14 cellular contexts compared by ENCODE assay signal in genomic region chr11:118321386-118322082, GRCh38. TPM values are rescaled to one million over a fixed set of nuclear protein-coding genes. Genes with fewer than 3 reads are reported as not detected.
DNase-seq lines count a peak whose midpoint lies in the region; ATAC-seq and TF ChIP-seq lines count a peak whose summit lies in the region.
"Had no signal": no experiment of that assay in that cellular context is flagged by ENCODE, and none has a peak within 500 bp of the region (broad histone marks: within the 10 kb centered on the region; RNA-seq: fewer than 3 reads in every experiment).

No MANE protein-coding gene starts in this region.

- no peak overlapping the region for H3K4me3 ChIP-seq in CD4-positive, alpha-beta memory T cell (ENCODE audit: low read length in 2 of 2)
- no peak overlapping the region for H3K4me3 ChIP-seq in GM23338

- peaks cover 21 to 40% of the 10 kb centered on the region in 2 donors for H3K36me3 Mint-ChIP-seq in CD4-positive, alpha-beta memory T cell
- no peaks in the 10 kb centered on the region for H3K36me3 Mint-ChIP-seq in GM23338 (ENCODE audit: low read depth)
- no peaks in the 10 kb centered on the region for H3K36me3 Mint-ChIP-seq in memory B cell

- no peak for DNase-seq in CD4-positive, alpha-beta memory T cell
- DNase-seq in GM23338 (ENCODE audit: low spot score): no peak
- peak; percentile 32 for DNase-seq in SKM-1 (lab: John Stamatoyannopoulos, UW; ENCODE audit: unreplicated experiment)
- no peak for DNase-seq in memory B cell (ENCODE audit: low spot score in 2 of 2)
- DNase-seq in NCI-H69 (lab: John Stamatoyannopoulos, UW): no peak
- DNase-seq in D341Med (ENCODE audit: low spot score): no peak
- no peak for DNase-seq in HUDEP-2 (lab: John Stamatoyannopoulos, UW; ENCODE audit: unreplicated experiment in 76 of 76)
- DNase-seq: activated CD4-positive, alpha-beta T cell treated with anti-CD3 and anti-CD28 coated beads for 4 hours; cortex of kidney; DMS 273 treated with DMSO at 0.1 percent for 48 hours; foreskin keratinocyte; NCI-H2029 treated with DMSO at 0.1 percent for 48 hours had no signal

- ATAC-seq in GM23338: no peak; the same call in 2 of the 3 replicates
- peak; percentile 61 for ATAC-seq in memory B cell (ENCODE audit: low read depth)
- no peak for ATAC-seq in GM18498 (IDR thresholded peaks at IDR 0.05; ENCODE audit: unreplicated experiment)
- ATAC-seq: foreskin keratinocyte had no signal

- H3F3A ChIP-seq in GM23338 (replicated peaks; ENCODE audit: low read depth): no peaks in the 10 kb centered on the region

- H3K9me3 ChIP-seq in CD4-positive, alpha-beta memory T cell (ENCODE audit: control insufficient read depth in 1 of 2, low read length in 2 of 2): no peaks in the 10 kb centered on the region

- H4K20me1 ChIP-seq in GM23338 (replicated peaks; ENCODE audit: insufficient read depth): no peaks in the 10 kb centered on the region

- H3K4me1 Mint-ChIP-seq in CD4-positive, alpha-beta memory T cell: peaks cover 45 to 79% (median 62%) of the 10 kb centered on the region in 4 donors
- H3K4me1 Mint-ChIP-seq in GM23338 (peaks cover 9% of the 10 kb centered on the region; the same call in 2 of the 3 replicates), memory B cell (peaks cover 40% of the 10 kb centered on the region)

- H3K9me2 ChIP-seq in GM23338 (ENCODE audit: insufficient read depth): no peaks in the 10 kb centered on the region

- peaks cover 59% of the 10 kb centered on the region for H3K4me1 ChIP-seq in CD4-positive, alpha-beta memory T cell (ENCODE audit: insufficient read depth, low read length)
- H3K4me1 ChIP-seq in GM23338 (ENCODE audit: insufficient read depth): peaks cover under 1% of the 10 kb centered on the region; the same call in 1 of the 2 replicates

- H3K27ac Mint-ChIP-seq in CD4-positive, alpha-beta memory T cell: peak overlapping the region in 6 of 7 donors; percentile 13 to 89 (median 72)
- no peak overlapping the region for H3K27ac Mint-ChIP-seq in GM23338
- peak overlapping the region; percentile 74 for H3K27ac Mint-ChIP-seq in memory B cell

- intact Hi-C loops in CD4-positive, alpha-beta memory T cell (cut with micrococcal nuclease): no loop called here

- POLR2A ChIA-PET in CD4-positive, alpha-beta memory T cell (lab: Charles Lee; ENCODE audit: partially characterized antibody): interaction anchor here (1.2 to 3.0 kb wide), 4 partner anchors 10 to 96 kb away, joined by 3 to 32 read pairs (median 4); partner anchors contain the start of gene CD3E

- H3K9me3 Mint-ChIP-seq in CD4-positive, alpha-beta memory T cell: peaks cover 0 to 1% (median 0%) of the 10 kb centered on the region in 8 donors
- no peaks in the 10 kb centered on the region for H3K9me3 Mint-ChIP-seq in GM23338
- H3K9me3 Mint-ChIP-seq in memory B cell: no peaks in the 10 kb centered on the region

- H2AFZ ChIP-seq in GM23338: peak overlapping the region; percentile 88; the same call in 1 of the 2 replicates

- peak overlapping the region in 5 of 8 donors; percentile 9 to 76 (median 38) for H3K4me3 Mint-ChIP-seq in CD4-positive, alpha-beta memory T cell
- no peak overlapping the region for H3K4me3 Mint-ChIP-seq in GM23338
- no peak overlapping the region for H3K4me3 Mint-ChIP-seq in memory B cell

- H3K79me2 ChIP-seq in GM23338 (replicated peaks; ENCODE audit: insufficient read depth): no peaks in the 10 kb centered on the region

- no peaks in the 10 kb centered on the region for H3K36me3 ChIP-seq in CD4-positive, alpha-beta memory T cell (ENCODE audit: insufficient read depth, low read length)
- H3K36me3 ChIP-seq in GM23338 (ENCODE audit: insufficient read depth): no peaks in the 10 kb centered on the region

- no peak overlapping the region for H3K27ac ChIP-seq in CD4-positive, alpha-beta memory T cell (ENCODE audit: low read depth, low read length)
- no peak overlapping the region for H3K27ac ChIP-seq in GM23338 (ENCODE audit: low read depth)
- H3K27ac ChIP-seq: foreskin keratinocyte had no signal

- TF ChIP-seq CTCF in GM23338 (conservative IDR thresholded peaks at IDR 0.05; ENCODE audit: low read depth in 2 of 2): no peak

- CTCF ChIA-PET in CD4-positive, alpha-beta memory T cell (lab: Charles Lee; ENCODE audit: partially characterized antibody): interaction anchor here (0.7 to 1.7 kb wide), 5 partner anchors 10 to 61 kb away, joined by 3 to 5 read pairs (median 3); no protein-coding TSS in a partner anchor

- no peaks in the 10 kb centered on the region for H3K27me3 Mint-ChIP-seq in CD4-positive, alpha-beta memory T cell
- peaks cover 2% of the 10 kb centered on the region for H3K27me3 Mint-ChIP-seq in GM23338 (ENCODE audit: insufficient read depth, low read depth, poor library complexity)
- peaks cover 3% of the 10 kb centered on the region for H3K27me3 Mint-ChIP-seq in memory B cell

- H3K4me2 ChIP-seq in GM23338: no peak overlapping the region

- H3K27me3 ChIP-seq in CD4-positive, alpha-beta memory T cell (ENCODE audit: insufficient read depth, low read length): no peaks in the 10 kb centered on the region
- H3K27me3 ChIP-seq in GM23338 (ENCODE audit: insufficient read depth): peaks cover 5% of the 10 kb centered on the region; the same call in 1 of the 2 replicates

TF ChIP-seq in GM23338, 12 proteins besides CTCF, POLR2A, EP300 and RAD21 (continues in another document):
- TF ChIP-seq POLR2AphosphoS5 (IDR thresholded peaks at IDR 0.05; ENCODE audit: low read depth) (no peak), ZNF331 (CRISPR knock-in tag; IDR thresholded peaks at IDR 0.05; ENCODE audit: low read depth) (no peak), ETS1 (IDR thresholded peaks at IDR 0.05) (no peak), STAT1 (IDR thresholded peaks at IDR 0.05; ENCODE audit: unreplicated experiment) (no peak), EZH2phosphoT487 (IDR thresholded peaks at IDR 0.05; ENCODE audit: unreplicated experiment) (no peak), CREB1 (CRISPR knock-in tag; IDR thresholded peaks at IDR 0.05; ENCODE audit: low read depth) (no peak), JUNB (IDR thresholded peaks at IDR 0.05; ENCODE audit: unreplicated experiment) (no peak), NANOG (IDR thresholded peaks at IDR 0.05; ENCODE audit: borderline replicate concordance) (no peak), ZNF114 (CRISPR knock-in tag; IDR thresholded peaks at IDR 0.05) (no peak), EZH2 (IDR thresholded peaks at IDR 0.05; ENCODE audit: low read depth, unreplicated experiment) (no peak)

RNA-seq across cellular contexts. Expression of gene CD3E, which starts 17.0 kb away (rescaled TPM):
- total RNA-seq in CD4-positive, alpha-beta memory T cell: 100 to 1,000 TPM; 581 to 618 TPM
- 100 to 1,000 TPM; 627 to 999 TPM for polyA plus RNA-seq in CD4-positive, alpha-beta memory T cell
- not detected in 2 replicates for total RNA-seq in GM23338 (2014; rRNA removed; shearing (Covaris generic))
- not detected in 2 replicates for polyA plus RNA-seq in GM23338 (2016; fragmentation: Nextera tagmentation; extraction: Ambion mirVana)
- total RNA-seq: foreskin keratinocyte, RPMI7951 had no signal
- polyA plus RNA-seq: foreskin keratinocyte had no signal

RNA-seq across cellular contexts. Expression of gene CD3D, which starts 21.0 kb away (rescaled TPM):
- total RNA-seq in CD4-positive, alpha-beta memory T cell: 100 to 1,000 TPM; 338 to 343 TPM
- polyA plus RNA-seq in CD4-positive, alpha-beta memory T cell: 1,000 to 10,000 TPM in 1 of 2 donors, 100 to 1,000 TPM in 1; 993 to 1,046 TPM
- total RNA-seq in GM23338 (2014; rRNA removed; shearing (Covaris generic)): not detected in 2 replicates
- not detected in 2 replicates for polyA plus RNA-seq in GM23338 (2016; fragmentation: Nextera tagmentation; extraction: Ambion mirVana)
- total RNA-seq: foreskin keratinocyte, RPMI7951 had no signal
- polyA plus RNA-seq: foreskin keratinocyte had no signal

RNA-seq across cellular contexts. Expression of gene CD3G, which starts 22.6 kb away (rescaled TPM):
- 100 to 1,000 TPM; 191 to 205 TPM for total RNA-seq in CD4-positive, alpha-beta memory T cell
- polyA plus RNA-seq in CD4-positive, alpha-beta memory T cell: 100 to 1,000 TPM; 131 to 417 TPM
- not detected in 2 replicates for total RNA-seq in GM23338 (2014; rRNA removed; shearing (Covaris generic))
- polyA plus RNA-seq in GM23338 (2016; fragmentation: Nextera tagmentation; extraction: Ambion mirVana): not detected in 2 replicates
- total RNA-seq: foreskin keratinocyte, RPMI7951 had no signal
- polyA plus RNA-seq: foreskin keratinocyte had no signal

RNA-seq across cellular contexts. Expression of gene UBE4A, which starts 37.9 kb away (rescaled TPM):
- 10 to 100 TPM; 50.3 to 52.2 TPM for total RNA-seq in CD4-positive, alpha-beta memory T cell
- polyA plus RNA-seq in CD4-positive, alpha-beta memory T cell: 10 to 100 TPM; 16.9 to 25.5 TPM
- 42.2 and 42.8 TPM in 2 replicates for total RNA-seq in GM23338 (2014; rRNA removed; shearing (Covaris generic))
- 9.9 and 11.8 TPM in 2 replicates for polyA plus RNA-seq in GM23338 (2016; fragmentation: Nextera tagmentation; extraction: Ambion mirVana)

RNA-seq across cellular contexts. Expression of gene MPZL2, which starts 57.4 kb away (rescaled TPM):
- total RNA-seq in CD4-positive, alpha-beta memory T cell: 1 to 10 TPM; 2.9 to 3.7 TPM
- polyA plus RNA-seq in CD4-positive, alpha-beta memory T cell: 1 to 10 TPM in 1 of 2 donors, under 1 TPM in 1; 0.64 to 4.2 TPM
- 2.8 and 4.2 TPM in 2 replicates for total RNA-seq in GM23338 (2014; rRNA removed; shearing (Covaris generic))
- 2.1 and 2.6 TPM in 2 replicates for polyA plus RNA-seq in GM23338 (2016; fragmentation: Nextera tagmentation; extraction: Ambion mirVana)

Comparison
In these comparisons a context has a peak if more than half of its experiments do, and no peak if none do; other contexts are left out.
1. H3K4me3 Mint-ChIP-seq: peak in CD4-positive, alpha-beta memory T cell (5 of 8); none in GM23338 (single experiment) and memory B cell (single experiment).
2. RNA of gene CD3E, which starts 17.0 kb away (total RNA-seq): 581 to 618 TPM in CD4-positive, alpha-beta memory T cell; not detected in GM23338; every median in the first group is over 100 times any median in the second.
3. RNA of gene CD3D, which starts 21.0 kb away (total RNA-seq): 338 to 343 TPM in CD4-positive, alpha-beta memory T cell; not detected in GM23338; every median in the first group is over 100 times any median in the second.
4. RNA of gene CD3G, which starts 22.6 kb away (total RNA-seq): 191 to 205 TPM in CD4-positive, alpha-beta memory T cell; not detected in GM23338; every median in the first group is over 100 times any median in the second.